ENCODE assay signal across 8 cellular contexts in genomic region chr2:152222975-152223638, GRCh38. TPM values are rescaled to one million over a fixed set of nuclear protein-coding genes. Genes with fewer than 3 reads are reported as not detected.
DNase-seq lines count a peak whose midpoint lies in the region; ATAC-seq and TF ChIP-seq lines count a peak whose summit lies in the region.

No MANE protein-coding gene starts in this region.

- intact Hi-C loops in left ventricle myocardium superior (cut with micrococcal nuclease) = no loop called here
- intact Hi-C loops in thyroid gland (cut with DNase I) = no loop called here

- 17 to 20% methylated on average over 7 of the region's 7 CpGs for WGBS in thyroid gland, 2 donors

- DNase-seq in NCI-H1092 treated with DMSO at 0.1 percent for 48 hours (lab: John Stamatoyannopoulos, UW) = peak; percentile 46
- DNase-seq in NCI-H1092 (lab: John Stamatoyannopoulos, UW) = no peak
- DNase-seq in SK-MEL-5 (ENCODE audit: low read depth, low spot score) = peak; percentile 89
- DNase-seq in left ventricle myocardium superior = peak; percentile 62
- DNase-seq in thyroid gland = peak; percentile 60 to 61
- no peak for DNase-seq in GM19240 (ENCODE audit: insufficient read length, low spot score)

- H3K27ac ChIP-seq in thyroid gland = peak overlapping the region in 1 of 3 donors; percentile 30

- no peak for TF ChIP-seq CTCF in thyroid gland (IDR thresholded peaks at IDR 0.05)

- TF ChIP-seq POLR2A in thyroid gland (IDR thresholded peaks at IDR 0.05) = no peak

- H3K4me3 ChIP-seq in thyroid gland (replicated peaks in 1 of 3) = no peak overlapping the region

- no peaks in the 10 kb centered on the region for H3K36me3 ChIP-seq in thyroid gland

- no peaks in the 10 kb centered on the region for H3K9me3 ChIP-seq in thyroid gland

- no peaks in the 10 kb centered on the region for H3K27me3 ChIP-seq in thyroid gland

- H3K4me1 ChIP-seq in thyroid gland = peaks cover 0 to 14% of the 10 kb centered on the region in 2 donors

- peak; percentile 80 for ATAC-seq in left ventricle myocardium superior
- ATAC-seq in GM18868 (IDR thresholded peaks at IDR 0.05; ENCODE audit: unreplicated experiment) = no peak
- ATAC-seq in GM21529 (IDR thresholded peaks at IDR 0.05; ENCODE audit: unreplicated experiment) = no peak

- in situ Hi-C loops in SK-MEL-5 (cut with HindIII; ENCODE audit: low pct_unique_long_range_greater_than_20kb, low sequenced_read_pairs) = no loop called here

RNA-seq across cellular contexts. Expression of gene STAM2, which starts 47.5 kb away (rescaled TPM):
- total RNA-seq in SK-MEL-5 (2014; rRNA removed; shearing (Covaris generic)) = 27.3 and 27.5 TPM in 2 replicates
- 12.2 and 13.8 TPM in 2 replicates for polyA plus RNA-seq in SK-MEL-5 (2015; cell fraction: cytosol; rRNA removed)
- polyA plus RNA-seq in SK-MEL-5 (2015; cell fraction: nucleus; rRNA removed) = 45.1 and 53.3 TPM in 2 replicates
- total RNA-seq in left ventricle myocardium superior (24.1 TPM), thyroid gland (10 to 100 TPM; 62.1 to 70.6 (median 63.4) TPM)

Comparison
In these comparisons a context has a peak if more than half of its experiments do, and no peak if none do; other contexts are left out.
1. DNase-seq: peak in NCI-H1092 treated with DMSO at 0.1 percent for 48 hours (single experiment), SK-MEL-5 (single experiment), left ventricle myocardium superior (single experiment) and thyroid gland (2 of 2); none in NCI-H1092 (single experiment) and GM19240 (single experiment).